8 cellular contexts compared by ENCODE assay signal in genomic region chr4:177229331-177229730, GRCh38.
DNase-seq lines count a peak whose midpoint lies in the region; ATAC-seq, FAIRE-seq and TF ChIP-seq lines count a peak whose summit lies in the region.

No MANE protein-coding gene starts in this region.

- no peak for TF ChIP-seq EP300 in GM12878 (IDR thresholded peaks at IDR 0.05; ENCODE audit: borderline replicate concordance in 1 of 2, control insufficient read depth in 1 of 2, low read depth in 2 of 2, low read length in 2 of 2)

- H3K9me3 Mint-ChIP-seq in naive thymus-derived CD4-positive, alpha-beta T cell = peaks cover 0 to 3% (median 0%) of the 10 kb centered on the region in 11 donors

- ATAC-seq in GM12878 (peak; percentile 21; the same call in 1 of the 3 replicates), HG03139 (IDR thresholded peaks at IDR 0.05; ENCODE audit: unreplicated experiment) (no peak), GM18502 (IDR thresholded peaks at IDR 0.05; ENCODE audit: poor library complexity, unreplicated experiment) (no peak)
- no peak for ATAC-seq in naive thymus-derived CD4-positive, alpha-beta T cell

- H3K4me2 ChIP-seq in GM12878 (ENCODE audit: control insufficient read depth, insufficient read depth) = no peak overlapping the region

- H3K27me3 ChIP-seq in BE2C (no peaks in the 10 kb centered on the region), GM12878 (replicated peaks in 1 of 2; ENCODE audit: control insufficient read depth in 2 of 2, insufficient read depth in 2 of 2, low read length in 1 of 2) (no peaks in the 10 kb centered on the region)
- H3K27me3 ChIP-seq in naive thymus-derived CD4-positive, alpha-beta T cell (ENCODE audit: control insufficient read depth in 2 of 2, insufficient read depth in 2 of 2, low read length in 2 of 2) = no peaks in the 10 kb centered on the region

- H3K27ac Mint-ChIP-seq in naive thymus-derived CD4-positive, alpha-beta T cell = peak overlapping the region in 3 of 9 donors; percentile 29 to 66 (median 46)

- FAIRE-seq in GM12878 (lab: Jason Lieb, UNC) = no peak

- H3K36me3 ChIP-seq in BE2C (no peaks in the 10 kb centered on the region), KOPT-K1 (ENCODE audit: insufficient read depth, low read length) (peaks cover 15% of the 10 kb centered on the region), GM12878 (ENCODE audit: control insufficient read depth in 2 of 2, insufficient read depth in 2 of 2, low read length in 1 of 2) (no peaks in the 10 kb centered on the region)
- H3K36me3 ChIP-seq in naive thymus-derived CD4-positive, alpha-beta T cell (ENCODE audit: control insufficient read depth in 2 of 3, insufficient read depth in 3 of 3, low read length in 3 of 3) = no peaks in the 10 kb centered on the region

- H3K4me1 Mint-ChIP-seq in naive thymus-derived CD4-positive, alpha-beta T cell = peaks cover 0 to 18% (median 14%) of the 10 kb centered on the region in 7 donors

- H3K4me1 ChIP-seq in BE2C (no peaks in the 10 kb centered on the region), GM12878 (ENCODE audit: control insufficient read depth, insufficient read depth, low read length) (no peaks in the 10 kb centered on the region)
- no peaks in the 10 kb centered on the region for H3K4me1 ChIP-seq in naive thymus-derived CD4-positive, alpha-beta T cell (ENCODE audit: control insufficient read depth in 2 of 2, insufficient read depth in 2 of 2, low read length in 2 of 2)

- CTCF ChIA-PET in GM12878 (lab: Yijun Ruan, JAX) = no interaction called here
- CTCF ChIA-PET in naive thymus-derived CD4-positive, alpha-beta T cell (lab: Charles Lee) = no interaction called here

- H3K4me3 ChIP-seq in BE2C (ENCODE audit: low read depth, low read length) = peak overlapping the region; percentile 22
- H3K4me3 ChIP-seq in GM12878 = no peak overlapping the region
- H3K4me3 ChIP-seq in naive thymus-derived CD4-positive, alpha-beta T cell (ENCODE audit: low read length) = peak overlapping the region; percentile 4

- TF ChIP-seq CTCF in BE2C (IDR thresholded peaks at IDR 0.05; ENCODE audit: low read depth, low read length) = no peak
- TF ChIP-seq CTCF in GM12878 (IDR thresholded peaks at IDR 0.05 in 2 of 3, conservative IDR thresholded peaks at IDR 0.05 in 1 of 3; ENCODE audit: control insufficient read depth in 2 of 3, extremely low read depth in 1 of 3, insufficient read depth in 1 of 3, low read depth in 3 of 3, low read length in 3 of 3) = no peak
- TF ChIP-seq CTCF in GM13976 (IDR thresholded peaks at IDR 0.05; ENCODE audit: borderline replicate concordance, control extremely low read depth, extremely low read depth, insufficient read depth, missing control alignments) = no peak

- H3K36me3 Mint-ChIP-seq in naive thymus-derived CD4-positive, alpha-beta T cell = no peaks in the 10 kb centered on the region

- RAD21 ChIA-PET in GM12878 (lab: Charles Lee; ENCODE audit: unreplicated experiment) = no interaction called here

- POLR2A ChIA-PET in GM12878 (lab: Charles Lee) = no interaction called here
- POLR2A ChIA-PET in naive thymus-derived CD4-positive, alpha-beta T cell (lab: Charles Lee) = no interaction called here

- TF ChIP-seq RAD21 in GM12878 (IDR thresholded peaks at IDR 0.05; ENCODE audit: insufficient read depth, low read depth, low read length) = no peak

- DNase-seq in BE2C = no peak
- no peak for DNase-seq in GM12878 (ENCODE audit: low read depth, low spot score)
- DNase-seq in naive thymus-derived CD4-positive, alpha-beta T cell = no peak
- DNase-seq in NCI-H774 (lab: John Stamatoyannopoulos, UW) = no peak
- no peak for DNase-seq in GM13976 (ENCODE audit: low spot score)

- BruUV-seq in GM12878 (replicated peaks; lab: Mats Ljungman, UMichigan) = no TSS peak

- SMC1A ChIA-PET in GM12878 (lab: Charles Lee; ENCODE audit: uncharacterized antibody, unreplicated experiment) = interaction anchor here (0.6 kb wide), 1 partner anchor 205 kb away, joined by 3 read pairs; no protein-coding TSS in a partner anchor

- H3K27me3 Mint-ChIP-seq in naive thymus-derived CD4-positive, alpha-beta T cell = no peaks in the 10 kb centered on the region

- intact Hi-C loops in GM12878 (cut with micrococcal nuclease; ENCODE audit: unreplicated experiment) = no loop called here
- intact Hi-C loops in naive thymus-derived CD4-positive, alpha-beta T cell (cut with micrococcal nuclease) = no loop called here

- 35% methylated on average over 7 of the region's 7 CpGs for WGBS in GM12878 (ENCODE audit: insufficient coverage, insufficient replicate concordance, low lambda C conversion rate, missing lambda C conversion rate)

- peak overlapping the region; percentile 92 for H3K27ac ChIP-seq in KOPT-K1 (ENCODE audit: low read depth, low read length, poor library complexity, severe bottlenecking)
- no peak overlapping the region for H3K27ac ChIP-seq in GM12878 (ENCODE audit: control insufficient read depth, insufficient read depth)
- H3K27ac ChIP-seq in naive thymus-derived CD4-positive, alpha-beta T cell (ENCODE audit: low read depth, low read length) = no peak overlapping the region

- no peak overlapping the region for H2AFZ ChIP-seq in GM12878 (ENCODE audit: control insufficient read depth, low read depth, low read length)

- no peaks in the 10 kb centered on the region for H3K9me3 ChIP-seq in BE2C
- H3K9me3 ChIP-seq in KOPT-K1 (ENCODE audit: insufficient read depth, low read length, poor library complexity, severe bottlenecking) = peaks cover 5% of the 10 kb centered on the region
- no peaks in the 10 kb centered on the region for H3K9me3 ChIP-seq in GM12878 (replicated peaks; ENCODE audit: control insufficient read depth, insufficient read depth, low read length)
- no peaks in the 10 kb centered on the region for H3K9me3 ChIP-seq in naive thymus-derived CD4-positive, alpha-beta T cell (ENCODE audit: control insufficient read depth in 2 of 3, low read length in 3 of 3)

- peak overlapping the region in 9 of 10 donors; percentile 25 to 77 (median 58) for H3K4me3 Mint-ChIP-seq in naive thymus-derived CD4-positive, alpha-beta T cell

- H4K20me1 ChIP-seq in GM12878 (ENCODE audit: control insufficient read depth, insufficient read depth) = no peaks in the 10 kb centered on the region

- no peak overlapping the region for H3K9ac ChIP-seq in GM12878 (ENCODE audit: control insufficient read depth, insufficient read depth, low read length)

- TF ChIP-seq POLR2A in GM12878 (IDR thresholded peaks at IDR 0.05; ENCODE audit: low read depth, low read length) = no peak

- in situ Hi-C loops in GM12878 (cut with MboI) = no loop called here
- in situ Hi-C loops in GM13976 (cut with MboI; ENCODE audit: low sequenced_read_pairs, unreplicated experiment) = no loop called here

- H3K79me2 ChIP-seq in GM12878 (ENCODE audit: control insufficient read depth, insufficient read depth, low read length) = no peaks in the 10 kb centered on the region

TF ChIP-seq in GM12878, 131 proteins besides CTCF, POLR2A, EP300 and RAD21 (continues in another document):
- TF ChIP-seq YY1 (IDR thresholded peaks at IDR 0.05; ENCODE audit: low read depth, low read length) (no peak), EZH2 (IDR thresholded peaks at IDR 0.05; ENCODE audit: borderline replicate concordance, control insufficient read depth, low read depth, low read length) (no peak), EGR1 (IDR thresholded peaks at IDR 0.05; ENCODE audit: borderline replicate concordance in 1 of 2, low read depth in 2 of 2, low read length in 2 of 2) (no peak), HDAC6 (IDR thresholded peaks at IDR 0.05; ENCODE audit: unreplicated experiment) (no peak), SREBF1 (IDR thresholded peaks at IDR 0.05; ENCODE audit: low read length) (no peak), NBN (IDR thresholded peaks at IDR 0.05) (no peak), SP1 (IDR thresholded peaks at IDR 0.05; ENCODE audit: low read depth, low read length) (no peak)
- TF ChIP-seq, protein P1, sequence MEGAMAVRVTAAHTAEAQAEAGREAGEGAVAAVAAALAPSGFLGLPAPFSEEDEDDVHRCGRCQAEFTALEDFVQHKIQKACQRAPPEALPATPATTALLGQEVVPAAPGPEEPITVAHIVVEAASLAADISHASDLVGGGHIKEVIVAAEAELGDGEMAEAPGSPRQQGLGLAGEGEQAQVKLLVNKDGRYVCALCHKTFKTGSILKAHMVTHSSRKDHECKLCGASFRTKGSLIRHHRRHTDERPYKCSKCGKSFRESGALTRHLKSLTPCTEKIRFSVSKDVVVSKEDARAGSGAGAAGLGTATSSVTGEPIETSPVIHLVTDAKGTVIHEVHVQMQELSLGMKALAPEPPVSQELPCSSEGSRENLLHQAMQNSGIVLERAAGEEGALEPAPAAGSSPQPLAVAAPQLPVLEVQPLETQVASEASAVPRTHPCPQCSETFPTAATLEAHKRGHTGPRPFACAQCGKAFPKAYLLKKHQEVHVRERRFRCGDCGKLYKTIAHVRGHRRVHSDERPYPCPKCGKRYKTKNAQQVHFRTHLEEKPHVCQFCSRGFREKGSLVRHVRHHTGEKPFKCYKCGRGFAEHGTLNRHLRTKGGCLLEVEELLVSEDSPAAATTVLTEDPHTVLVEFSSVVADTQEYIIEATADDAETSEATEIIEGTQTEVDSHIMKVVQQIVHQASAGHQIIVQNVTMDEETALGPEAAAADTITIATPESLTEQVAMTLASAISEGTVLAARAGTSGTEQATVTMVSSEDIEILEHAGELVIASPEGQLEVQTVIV (IDR thresholded peaks at IDR 0.05; ENCODE audit: borderline replicate concordance, partially characterized antibody) = no peak
